30 cellular contexts compared by ENCODE assay signal in genomic region chr4:31601793-31602192, GRCh38.
"Had no signal": no experiment of that assay in that cellular context is flagged by ENCODE, and none has a peak within 500 bp of the region (broad histone marks: within the 10 kb centered on the region; RNA-seq: fewer than 3 reads in every experiment).

No MANE protein-coding gene starts in this region.

- H3K27ac ChIP-seq: adrenal gland, ascending aorta, body of pancreas, brain microvascular endothelial cell, breast epithelium, cardiac muscle cell had no signal

- H3K36me3 ChIP-seq: adrenal gland, ascending aorta, brain microvascular endothelial cell, breast epithelium, cardiac muscle cell had no signal

- H3K9me3 ChIP-seq: adrenal gland, ascending aorta, body of pancreas, breast epithelium had no signal

- H3K4me1 ChIP-seq: ascending aorta, body of pancreas, breast epithelium had no signal

- DNase-seq: activated effector memory CD4-positive, alpha-beta T cell treated with anti-CD3 and anti-CD28 coated beads, Interleukin-2, amount 50 U/mL, for 16 hours; activated effector memory CD4-positive, alpha-beta T cell treated with Interleukin-2 at 50 U/mL for 16 hours; activated gamma-delta T cell; activated gamma-delta T cell treated with Interleukin-2 at 50 U/mL for 16 hours; activated naive CD4-positive, alpha-beta T cell; activated naive CD4-positive, alpha-beta T cell treated with anti-CD3 and anti-CD28 coated beads for 36 hours; activated naive CD4-positive, alpha-beta T cell treated with anti-CD3 and anti-CD28 coated beads, Interleukin-2, amount 10 ng/mL, durations not matched to agents 7 days and 5 days; activated naive CD4-positive, alpha-beta T cell treated with anti-CD3 and anti-CD28 coated beads, Interleukin-2, amount 50 U/mL, for 16 hours; activated naive CD4-positive, alpha-beta T cell treated with Interleukin-2 at 50 U/mL for 16 hours; activated naive CD8-positive, alpha-beta T cell treated with anti-CD3 and anti-CD28 coated beads for 36 hours; activated naive CD8-positive, alpha-beta T cell treated with anti-CD3 and anti-CD28 coated beads, Interleukin-2, amount 10 ng/mL, durations not matched to agents 7 days and 5 days; activated naive CD8-positive, alpha-beta T cell treated with anti-CD3 and anti-CD28 coated beads, Interleukin-2, amount 50 U/mL, for 24 hours; activated T-cell treated with anti-CD3 and anti-CD28 coated beads, Interleukin-2, amount 50 U/mL, for 4 hours; activated T-cell treated with anti-CD3 and anti-CD28 coated beads, Interleukin-2, amount 50 U/mL, for 48 hours; activated T-cell treated with anti-CD3 and anti-CD28 coated beads, Interleukin-2, amount 50 U/mL, for 72 hours; adrenal gland; amniotic stem cell; amygdala; anterior cingulate cortex; aorta; body of pancreas; brain microvascular endothelial cell; caudate nucleus; central memory CD4-positive, alpha-beta T cell; cerebellar nuclear complex had no signal

- H3K4me3 ChIP-seq: adrenal gland, ascending aorta, body of pancreas, breast epithelium, cardiac muscle cell had no signal

- ATAC-seq: activated naive CD4-positive, alpha-beta T cell treated with anti-CD3 and anti-CD28 coated beads, Interleukin-2, amount 50 U/mL, for 72 hours; activated naive CD8-positive, alpha-beta T cell treated with anti-CD3 and anti-CD28 coated beads, Interleukin-2, amount 50 U/mL, for 24 hours; activated T-cell treated with anti-CD3 and anti-CD28 coated beads, Interleukin-2, amount 50 U/mL, for 4 hours; activated T-cell treated with anti-CD3 and anti-CD28 coated beads, Interleukin-2, amount 50 U/mL, for 72 hours; activated T-helper 17 cell treated with anti-CD3 and anti-CD28 coated beads, Interleukin-2, amount 50 U/mL, for 72 hours; body of pancreas had no signal

- H3K27me3 ChIP-seq: adrenal gland, ascending aorta, body of pancreas, brain microvascular endothelial cell, breast epithelium, cardiac muscle cell had no signal
